Comparison of ENCODE assay signal across 8 cellular contexts in the genomic region with DNA sequence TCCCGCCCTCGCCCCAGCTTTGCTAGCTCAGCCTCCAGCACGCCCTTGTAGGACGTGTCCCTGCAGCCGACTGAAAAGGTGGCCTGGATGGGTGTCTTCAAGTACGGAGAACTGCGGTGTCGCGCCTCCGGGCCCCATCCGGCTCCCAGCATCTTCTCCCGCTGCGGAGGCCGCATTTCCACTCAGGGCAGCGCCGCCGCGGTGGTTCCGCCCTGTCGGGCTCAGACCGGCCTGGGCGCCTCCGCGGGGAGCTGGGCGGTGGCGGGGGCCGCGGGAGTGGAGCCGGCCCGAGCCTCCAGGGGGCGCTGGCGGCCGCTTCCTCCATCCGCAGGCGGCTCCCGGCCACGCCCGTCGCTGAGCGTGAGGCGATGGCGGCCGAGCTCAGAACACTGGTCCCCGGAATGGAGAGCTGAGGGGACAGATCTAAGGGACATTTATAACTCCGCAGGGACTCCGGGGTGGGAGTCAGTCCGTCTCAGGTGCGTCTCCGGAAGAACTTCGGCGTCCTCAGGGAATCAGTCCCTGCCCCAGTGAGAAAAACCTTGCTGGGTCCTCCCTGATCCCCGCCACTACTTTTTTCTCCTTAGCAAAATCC.
DNase-seq lines count a peak whose midpoint lies in the region; ATAC-seq and TF ChIP-seq lines count a peak whose summit lies in the region.

No MANE protein-coding gene starts in this region.

- CTCF ChIA-PET in HEK293T (lab: Yijun Ruan, JAX) = no interaction called here

- H3K36me3 Mint-ChIP-seq in T-helper 1 cell treated with Interleukin-12 subunit alpha and Interleukin-12 subunit beta and Interleukin-4 antibody, amounts not matched to agents 30 μg/mL and 1 μg/mL, for 36 hours (ENCODE audit: low read depth) = peaks cover 2% of the 10 kb centered on the region

- H3K9me3 ChIP-seq in DOHH2 (ENCODE audit: control insufficient read depth, insufficient read depth, low read length) (no peaks in the 10 kb centered on the region), iPS DF 6.9 (ENCODE audit: control insufficient read depth, insufficient read depth, low read length) (no peaks in the 10 kb centered on the region)

- H3K79me2 ChIP-seq in DOHH2 (ENCODE audit: control insufficient read depth, low read length) = no peaks in the 10 kb centered on the region

- TF ChIP-seq CTCF in DOHH2 (IDR thresholded peaks at IDR 0.05; ENCODE audit: low read depth, low read length, poor library complexity, severe bottlenecking) (peak; percentile 81), astrocyte of the cerebellum (IDR thresholded peaks at IDR 0.05; ENCODE audit: low read depth, low read length, missing control alignments) (peak; percentile 60)

- peaks cover 16% of the 10 kb centered on the region for H3K27me3 Mint-ChIP-seq in T-helper 1 cell treated with Interleukin-12 subunit alpha and Interleukin-12 subunit beta and Interleukin-4 antibody, amounts not matched to agents 30 μg/mL and 1 μg/mL, for 36 hours (ENCODE audit: low read depth)

- no CpG with 5 or more reads among the region's 52 CpGs for WGBS in iPS DF 6.9 (ENCODE audit: insufficient coverage, insufficient read length)

- POLR2A ChIA-PET in HEK293T (lab: Yijun Ruan, JAX) = no interaction called here

- peak overlapping the region; percentile 62 for H3K4me3 Mint-ChIP-seq in T-helper 1 cell treated with Interleukin-12 subunit alpha and Interleukin-12 subunit beta and Interleukin-4 antibody, amounts not matched to agents 30 μg/mL and 1 μg/mL, for 36 hours

- H3K36me3 ChIP-seq in DOHH2 (ENCODE audit: control insufficient read depth, low read length) = no peaks in the 10 kb centered on the region
- H3K36me3 ChIP-seq in iPS DF 6.9 (ENCODE audit: control insufficient read depth, insufficient read depth, low read length) = no peaks in the 10 kb centered on the region

- peaks cover 8% of the 10 kb centered on the region for H3K4me1 Mint-ChIP-seq in T-helper 1 cell treated with Interleukin-12 subunit alpha and Interleukin-12 subunit beta and Interleukin-4 antibody, amounts not matched to agents 30 μg/mL and 1 μg/mL, for 36 hours (ENCODE audit: low read depth)

- H3K27ac ChIP-seq in DOHH2 (ENCODE audit: low read depth, low read length) (no peak overlapping the region), iPS DF 6.9 (ENCODE audit: low read length) (no peak overlapping the region), skin epidermis (peak overlapping the region in 16 of 21 experiments; percentile 9 to 86 (median 73))

- H3K27me3 ChIP-seq in DOHH2 (ENCODE audit: control insufficient read depth, low read length) (peaks cover 2% of the 10 kb centered on the region; the same call in 1 of the 2 replicates), iPS DF 6.9 (ENCODE audit: control insufficient read depth, insufficient read depth, low read length) (no peaks in the 10 kb centered on the region)

- no peaks in the 10 kb centered on the region for H3K9me2 ChIP-seq in DOHH2 (replicated peaks; ENCODE audit: control insufficient read depth, low read length)

- no peaks in the 10 kb centered on the region; the same call in 1 of the 2 replicates for H3F3A ChIP-seq in DOHH2 (ENCODE audit: control insufficient read depth, insufficient read depth)

- peak overlapping the region; percentile 76 for H3K4me3 ChIP-seq in DOHH2 (ENCODE audit: low read length)
- H3K4me3 ChIP-seq in astrocyte of the cerebellum (ENCODE audit: low read depth, low read length) = peak overlapping the region; percentile 37
- H3K4me3 ChIP-seq in iPS DF 6.9 (ENCODE audit: low read length) = peak overlapping the region; percentile 51; the same call in 1 of the 2 replicates
- H3K4me3 ChIP-seq in skin epidermis = peak overlapping the region; percentile 22 to 49 (median 33)

- DNase-seq in Kasumi-1 (lab: John Stamatoyannopoulos, UW) = peak; percentile 75 to 78
- DNase-seq in astrocyte of the cerebellum (ENCODE audit: low read depth) = no peak
- DNase-seq in iPS DF 6.9 (ENCODE audit: low read depth, low spot score) = no peak
- DNase-seq in HEK293T (ENCODE audit: extremely low spot score) = no peak

- peak overlapping the region; percentile 96 for H3K4me2 ChIP-seq in DOHH2 (ENCODE audit: low read length)

- peak overlapping the region; percentile 71 for H3K27ac Mint-ChIP-seq in T-helper 1 cell treated with Interleukin-12 subunit alpha and Interleukin-12 subunit beta and Interleukin-4 antibody, amounts not matched to agents 30 μg/mL and 1 μg/mL, for 36 hours

- in situ Hi-C loops in astrocyte of the cerebellum (cut with HindIII; ENCODE audit: low sequenced_read_pairs) = no loop called here

- peaks cover 6% of the 10 kb centered on the region for H3K9me3 Mint-ChIP-seq in T-helper 1 cell treated with Interleukin-12 subunit alpha and Interleukin-12 subunit beta and Interleukin-4 antibody, amounts not matched to agents 30 μg/mL and 1 μg/mL, for 36 hours

- peak; percentile 69 for ATAC-seq in GM21529 (IDR thresholded peaks at IDR 0.05; ENCODE audit: unreplicated experiment)

- H3K4me1 ChIP-seq in DOHH2 (ENCODE audit: control insufficient read depth, low read length) (peaks cover 18% of the 10 kb centered on the region), iPS DF 6.9 (ENCODE audit: control insufficient read depth, insufficient read depth, low read length) (0 out of 2 replicates have a peak, but pooled peaks cover 2% of the 10 kb centered on the region)

- H4K20me1 ChIP-seq in DOHH2 (ENCODE audit: control insufficient read depth, insufficient read depth, low read depth, low read length) = no peaks in the 10 kb centered on the region

TF ChIP-seq in HEK293T, 16 proteins besides CTCF, POLR2A, EP300 and RAD21:
- no peak for TF ChIP-seq FOXA1 (IDR thresholded peaks at IDR 0.05)
- no peak for TF ChIP-seq SUZ12 (IDR thresholded peaks at IDR 0.05)
- no peak for TF ChIP-seq BHLHE40 (IDR thresholded peaks at IDR 0.05; ENCODE audit: borderline replicate concordance)
- no peak for TF ChIP-seq FOXK2 (IDR thresholded peaks at IDR 0.05)
- no peak for TF ChIP-seq SP1 (IDR thresholded peaks at IDR 0.05)
- TF ChIP-seq ZNF384 (IDR thresholded peaks at IDR 0.05) = no peak
- no peak for TF ChIP-seq NFRKB (IDR thresholded peaks at IDR 0.05)
- TF ChIP-seq L3MBTL2 (conservative IDR thresholded peaks at IDR 0.05) = no peak
- TF ChIP-seq CTBP1 (IDR thresholded peaks at IDR 0.05; ENCODE audit: borderline replicate concordance) = no peak
- no peak for TF ChIP-seq HDGF (IDR thresholded peaks at IDR 0.05; ENCODE audit: borderline replicate concordance)
- no peak for TF ChIP-seq TARDBP (IDR thresholded peaks at IDR 0.05)
- TF ChIP-seq, protein P1, sequence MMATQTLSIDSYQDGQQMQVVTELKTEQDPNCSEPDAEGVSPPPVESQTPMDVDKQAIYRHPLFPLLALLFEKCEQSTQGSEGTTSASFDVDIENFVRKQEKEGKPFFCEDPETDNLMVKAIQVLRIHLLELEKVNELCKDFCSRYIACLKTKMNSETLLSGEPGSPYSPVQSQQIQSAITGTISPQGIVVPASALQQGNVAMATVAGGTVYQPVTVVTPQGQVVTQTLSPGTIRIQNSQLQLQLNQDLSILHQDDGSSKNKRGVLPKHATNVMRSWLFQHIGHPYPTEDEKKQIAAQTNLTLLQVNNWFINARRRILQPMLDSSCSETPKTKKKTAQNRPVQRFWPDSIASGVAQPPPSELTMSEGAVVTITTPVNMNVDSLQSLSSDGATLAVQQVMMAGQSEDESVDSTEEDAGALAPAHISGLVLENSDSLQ (IDR thresholded peaks at IDR 0.05) = no peak
- no peak for TF ChIP-seq LEF1 (IDR thresholded peaks at IDR 0.05; ENCODE audit: borderline replicate concordance)
- TF ChIP-seq ELF4 (IDR thresholded peaks at IDR 0.05) = no peak
TF ChIP-seq in HEK293T: peak in this region for 0.

Comparison
In these comparisons a context has a peak if more than half of its experiments do, and no peak if none do; other contexts are left out.
1. H3K27ac ChIP-seq: peak in skin epidermis (16 of 21); none in DOHH2 (single experiment) and iPS DF 6.9 (single experiment).
2. DNase-seq: peak in Kasumi-1 (2 of 2); none in astrocyte of the cerebellum (single experiment), iPS DF 6.9 (single experiment) and HEK293T (single experiment).
3. Peak in every context shown above with its lines, with median percentiles within 50 percentile points of each other: H3K4me3 ChIP-seq.